In genomic region chrX:107750263-107750662, GRCh38 we compare ENCODE assay signal across 27 cellular contexts. TPM values are rescaled to one million over a fixed set of nuclear protein-coding genes. Genes with fewer than 3 reads are reported as not detected.
A peak's percentile ranks its signal among the peaks of the same experiment; 100 is the strongest.
DNase-seq lines count a peak whose midpoint lies in the region; ATAC-seq, FAIRE-seq and TF ChIP-seq lines count a peak whose summit lies in the region.
"Had no signal": no experiment of that assay in that cellular context is flagged by ENCODE, and none has a peak within 500 bp of the region (broad histone marks: within the 10 kb centered on the region; RNA-seq: fewer than 3 reads in every experiment).

No MANE protein-coding gene starts in this region.

- no peak overlapping the region for H3K27ac Mint-ChIP-seq in natural killer cell treated with Interleukin-12 subunit alpha and Interleukin-12 subunit beta and Interleukin-15 and Interleukin-18, amount 100 ng/mL, for 72 hours
- H3K27ac Mint-ChIP-seq in natural killer cell: no peak overlapping the region
- H3K27ac Mint-ChIP-seq in nephron: peak overlapping the region; percentile 59 to 72 (median 60)
- H3K27ac Mint-ChIP-seq: CD4-positive, CD25-positive, alpha-beta regulatory T cell had no signal

- peaks cover 0 to 9% (median 2%) of the 10 kb centered on the region in 4 experiments; a peak in 4 of 7 replicates for H3K4me1 ChIP-seq in H1 (replicated peaks in 1 of 4; ENCODE audit: control insufficient read depth in 3 of 4, insufficient read depth in 4 of 4, low read length in 3 of 4)
- peaks cover 17% of the 10 kb centered on the region for H3K4me1 ChIP-seq in foreskin keratinocyte
- H3K4me1 ChIP-seq: BLaER1 had no signal

- H3K18ac ChIP-seq in H1 (ENCODE audit: extremely low read depth, low read length): no peak overlapping the region; the same call in 1 of the 2 replicates

- H2BK20ac ChIP-seq in H1 (ENCODE audit: low read length): no peak overlapping the region

- FAIRE-seq in H1 (lab: Jason Lieb, UNC): peak; percentile 74
- FAIRE-seq: GM12891, H54 had no signal

- DNase-seq in natural killer cell treated with Interleukin-12 subunit alpha and Interleukin-12 subunit beta and Interleukin-15 and Interleukin-18, amount 100 ng/mL, for 72 hours (ENCODE audit: low spot score): peak; percentile 40
- DNase-seq in natural killer cell (no peak), H1 (ENCODE audit: low read depth in 1 of 2, low spot score in 2 of 2) (no peak), foreskin keratinocyte (no peak), MV-4-11 (lab: John Stamatoyannopoulos, UW) (no peak), DMS 273 (lab: John Stamatoyannopoulos, UW; ENCODE audit: unreplicated experiment) (no peak)
- no peak for DNase-seq in activated naive CD4-positive, alpha-beta T cell (lab: John Stamatoyannopoulos, UW)
- DNase-seq: CD4-positive, CD25-positive, alpha-beta regulatory T cell; COR-L47; GF-D8; NCI-H1092; NCI-H1417 treated with DMSO at 0.1 percent for 48 hours; NCI-H1694 treated with DMSO at 0.1 percent for 48 hours; NCI-H2081; NCI-H2227 treated with DMSO at 0.1 percent for 48 hours; NCI-H526 treated with DMSO at 0.1 percent for 48 hours; SIG-M5 had no signal

- H3K27me3 ChIP-seq in H1 (replicated peaks in 1 of 4; ENCODE audit: control insufficient read depth in 3 of 4, extremely low read depth in 1 of 4, insufficient read depth in 3 of 4, low read length in 3 of 4) (no peaks in the 10 kb centered on the region; a peak in 1 of 7 replicates), foreskin keratinocyte (no peaks in the 10 kb centered on the region)

- no peak overlapping the region for H3K9ac ChIP-seq in H1 (replicated peaks in 1 of 4; ENCODE audit: extremely low read depth in 1 of 4, low read depth in 3 of 4, low read length in 3 of 4)
- H3K9ac ChIP-seq: BLaER1 had no signal

- H2AFZ ChIP-seq in H1 (ENCODE audit: low read length): no peak overlapping the region

- H3K4me1 Mint-ChIP-seq in natural killer cell treated with Interleukin-12 subunit alpha and Interleukin-12 subunit beta and Interleukin-15 and Interleukin-18, amount 100 ng/mL, for 72 hours (ENCODE audit: low read depth in 2 of 2): no peaks in the 10 kb centered on the region
- H3K4me1 Mint-ChIP-seq in natural killer cell: peaks cover 0 to 8% of the 10 kb centered on the region in 2 donors
- peaks cover 61% of the 10 kb centered on the region for H3K4me1 Mint-ChIP-seq in nephron

- H4K5ac ChIP-seq in H1 (ENCODE audit: insufficient read length, low read depth, low read length): no peak overlapping the region

- H3K14ac ChIP-seq in H1 (ENCODE audit: insufficient read length): no peak overlapping the region

- 29% methylated on average over 4 of the region's 6 CpGs; no CpG with 5 or more reads in 1 of the 2 experiments for WGBS in H1 (ENCODE audit: extremely low coverage in 1 of 2, insufficient coverage in 1 of 2, insufficient read length in 1 of 2, insufficient replicate concordance in 2 of 2, low coverage in 1 of 2, low lambda C conversion rate in 2 of 2, missing lambda C conversion rate in 1 of 2), 2 experiments

- no peaks in the 10 kb centered on the region for H3K36me3 Mint-ChIP-seq in natural killer cell treated with Interleukin-12 subunit alpha and Interleukin-12 subunit beta and Interleukin-15 and Interleukin-18, amount 100 ng/mL, for 72 hours
- no peaks in the 10 kb centered on the region for H3K36me3 Mint-ChIP-seq in natural killer cell
- no peaks in the 10 kb centered on the region for H3K36me3 Mint-ChIP-seq in nephron (ENCODE audit: low read depth)
- H3K36me3 Mint-ChIP-seq: CD4-positive, CD25-positive, alpha-beta regulatory T cell had no signal

- H3K23me2 ChIP-seq in H1 (ENCODE audit: low read depth, low read length): no peaks in the 10 kb centered on the region

- no peak overlapping the region for H3K4ac ChIP-seq in H1 (replicated peaks; ENCODE audit: insufficient read length, low read depth, low read length)

- H3K79me1 ChIP-seq in H1 (ENCODE audit: low read depth, low read length): no peaks in the 10 kb centered on the region

- peak in 1 of 2 donors; percentile 20 for ATAC-seq in natural killer cell treated with Interleukin-12 subunit alpha and Interleukin-12 subunit beta and Interleukin-15 and Interleukin-18, amount 100 ng/mL, for 72 hours
- ATAC-seq in natural killer cell (no peak), foreskin keratinocyte (no peak)
- ATAC-seq: Panc1 had no signal

- 0 out of 2 replicates have a peak overlapping the region, but pooled peaks have one; percentile 39 for H2BK12ac ChIP-seq in H1 (ENCODE audit: low read depth, low read length)

- H3K4me3 Mint-ChIP-seq in natural killer cell treated with Interleukin-12 subunit alpha and Interleukin-12 subunit beta and Interleukin-15 and Interleukin-18, amount 100 ng/mL, for 72 hours: no peak overlapping the region
- H3K4me3 Mint-ChIP-seq in natural killer cell: no peak overlapping the region
- no peak overlapping the region for H3K4me3 Mint-ChIP-seq in nephron

- H3K27me3 Mint-ChIP-seq in natural killer cell treated with Interleukin-12 subunit alpha and Interleukin-12 subunit beta and Interleukin-15 and Interleukin-18, amount 100 ng/mL, for 72 hours: no peaks in the 10 kb centered on the region
- H3K27me3 Mint-ChIP-seq in natural killer cell (ENCODE audit: low read depth in 2 of 2): no peaks in the 10 kb centered on the region
- no peaks in the 10 kb centered on the region for H3K27me3 Mint-ChIP-seq in nephron (ENCODE audit: low read depth)
- H3K27me3 Mint-ChIP-seq: CD4-positive, CD25-positive, alpha-beta regulatory T cell had no signal

- H3K56ac ChIP-seq in H1 (replicated peaks; ENCODE audit: insufficient read length, low read depth, low read length): no peak overlapping the region

- no peak overlapping the region for H4K8ac ChIP-seq in H1 (ENCODE audit: extremely low read depth, insufficient read depth, low read length)

- POLR2A ChIA-PET in H1 (lab: Charles Lee; ENCODE audit: partially characterized antibody): interaction anchor here (0.6 to 1.6 kb wide), 5 partner anchors 17 to 33 kb away, joined by 3 to 4 read pairs (median 4); partner anchors contain the start of gene TSC22D3

- H2AK5ac ChIP-seq in H1 (ENCODE audit: low read depth, low read length): no peak overlapping the region

- H4K91ac ChIP-seq in H1 (replicated peaks; ENCODE audit: insufficient read length, low read length): no peak overlapping the region

- CTCF ChIA-PET in H1 (lab: Charles Lee; ENCODE audit: partially characterized antibody): interaction anchor here (0.6 to 4.2 kb wide), 10 partner anchors 10 to 96 kb away, joined by 3 to 21 read pairs (median 6); partner anchors contain the start of genes NCBP2L and TSC22D3

- no peak overlapping the region for H3K27ac ChIP-seq in H1 (ENCODE audit: low read depth, low read length)
- H3K27ac ChIP-seq in foreskin keratinocyte: no peak overlapping the region
- H3K27ac ChIP-seq: BLaER1, SK-N-MC had no signal

- no peak overlapping the region for H3K23ac ChIP-seq in H1 (ENCODE audit: insufficient read length)

- no peak for TF ChIP-seq POLR2A in H1 (IDR thresholded peaks at IDR 0.05; ENCODE audit: control extremely low read depth in 1 of 2, low read depth in 2 of 2, low read length in 2 of 2)

- intact Hi-C loops in natural killer cell (cut with micrococcal nuclease): no loop called here

- no peaks in the 10 kb centered on the region for H3K36me3 ChIP-seq in H1 (ENCODE audit: control insufficient read depth in 2 of 4, insufficient read depth in 4 of 4, low read length in 3 of 4)
- H3K36me3 ChIP-seq: BLaER1 had no signal

- H3K4me2 ChIP-seq in H1 (ENCODE audit: insufficient read depth in 1 of 2, low read depth in 2 of 2, low read length in 2 of 2): peak overlapping the region; percentile 1 to 28; a peak in 1 of 4 replicates
- H3K4me2 ChIP-seq: BLaER1 had no signal

- H2BK15ac ChIP-seq in H1 (ENCODE audit: low read length): no peak overlapping the region

- H3K9me3 Mint-ChIP-seq in natural killer cell treated with Interleukin-12 subunit alpha and Interleukin-12 subunit beta and Interleukin-15 and Interleukin-18, amount 100 ng/mL, for 72 hours: no peaks in the 10 kb centered on the region
- no peaks in the 10 kb centered on the region for H3K9me3 Mint-ChIP-seq in natural killer cell
- no peaks in the 10 kb centered on the region for H3K9me3 Mint-ChIP-seq in nephron

- no peak for TF ChIP-seq EP300 in H1 (IDR thresholded peaks at IDR 0.05; ENCODE audit: borderline replicate concordance in 1 of 2, low read depth in 2 of 2, low read length in 2 of 2)

- no peaks in the 10 kb centered on the region for H4K20me1 ChIP-seq in H1 (replicated peaks in 1 of 2; ENCODE audit: control insufficient read depth in 1 of 2, insufficient read depth in 2 of 2, low read length in 2 of 2)

- H2BK120ac ChIP-seq in H1 (replicated peaks; ENCODE audit: low read depth, low read length): no peak overlapping the region

- no peak for TF ChIP-seq RAD21 in H1 (IDR thresholded peaks at IDR 0.05 in 1 of 2, conservative IDR thresholded peaks at IDR 0.05 in 1 of 2; ENCODE audit: low read depth in 2 of 2, low read length in 2 of 2)

- no peaks in the 10 kb centered on the region for H3K9me3 ChIP-seq in H1 (ENCODE audit: insufficient read depth in 2 of 2, low read depth in 1 of 2, low read length in 1 of 2)
- H3K9me3 ChIP-seq: BLaER1 had no signal

- H3K79me2 ChIP-seq in H1 (ENCODE audit: control insufficient read depth in 1 of 2, insufficient read depth in 2 of 2, low read length in 2 of 2): no peaks in the 10 kb centered on the region

- TF ChIP-seq CTCF in natural killer cell (IDR thresholded peaks at IDR 0.05): no peak
- no peak for TF ChIP-seq CTCF in H1 (IDR thresholded peaks at IDR 0.05; ENCODE audit: control extremely low read depth in 1 of 3, insufficient read depth in 1 of 3, low read depth in 1 of 3, low read length in 3 of 3)
- TF ChIP-seq CTCF in nephron (IDR thresholded peaks at IDR 0.05; ENCODE audit: unreplicated experiment in 3 of 3): no peak
- TF ChIP-seq CTCF in foreskin keratinocyte (conservative IDR thresholded peaks at IDR 0.05): no peak

- H3K4me3 ChIP-seq in H1 (ENCODE audit: extremely low read depth in 1 of 4, insufficient read depth in 2 of 4, low read depth in 3 of 4, low read length in 4 of 4): no peak overlapping the region
- H3K4me3 ChIP-seq: BLaER1, SK-N-MC had no signal

- 0 out of 2 replicates have a peak overlapping the region, but pooled peaks have one; percentile 24 for H2BK5ac ChIP-seq in H1 (ENCODE audit: low read depth, low read length)

RNA-seq across cellular contexts. Expression of gene TSC22D3, which starts 25.3 kb away (rescaled TPM):
- 10 to 100 TPM in 1 of 2 donors, 1 to 10 TPM in 1; 8.6 to 20.3 TPM for total RNA-seq in natural killer cell treated with Interleukin-12 subunit alpha and Interleukin-12 subunit beta and Interleukin-15 and Interleukin-18, amount 100 ng/mL, for 72 hours
- total RNA-seq in natural killer cell (1,000 to 10,000 TPM in 2 of 3 donors, 100 to 1,000 TPM in 1; 895 to 1,800 (median 1,053) TPM), foreskin keratinocyte (27.0 and 40.8 TPM in 2 replicates)
- total RNA-seq in H1 (2021; fragmentation: NEBNext Ultra II Directional; extraction: Animal tissue kit (Norgen Biotek cat#: 25700)): 7.6 TPM in 2 replicates
- polyA plus RNA-seq in H1 (2011; rRNA removed) (12.9 and 19.1 TPM in 2 replicates), foreskin keratinocyte (23.5 and 38.4 TPM in 2 replicates)
- 24.8 TPM for polyA plus RNA-seq in H1 (2011; cell fraction: cytosol; rRNA removed)
- polyA plus RNA-seq in H1 (2011; cell fraction: nucleus; rRNA removed): 38.1 TPM
- 7.3 to 10.6 TPM (median 8.5 TPM) in 4 replicates for polyA plus RNA-seq in H1 (2012, experiment 1 of 2)
- 4.2 TPM for polyA plus RNA-seq in H1 (2012, experiment 2 of 2)
- polyA plus RNA-seq in H1 (2013, experiment 1 of 2): 7.2 TPM
- 7.5 TPM for polyA plus RNA-seq in H1 (2013, experiment 2 of 2)
- polyA minus RNA-seq in H1 (2011; rRNA and poly(A)+ RNA removed): 8.6 and 11.4 TPM in 2 replicates
- polyA minus RNA-seq in H1 (2011; cell fraction: cytosol; rRNA and poly(A)+ RNA removed): 11.3 TPM
- polyA minus RNA-seq in H1 (2011; cell fraction: nucleus; rRNA and poly(A)+ RNA removed): 26.9 TPM

RNA-seq across cellular contexts. Expression of gene NCBP2L, which starts 27.3 kb away (rescaled TPM):
- total RNA-seq in natural killer cell treated with Interleukin-12 subunit alpha and Interleukin-12 subunit beta and Interleukin-15 and Interleukin-18, amount 100 ng/mL, for 72 hours: not detected
- under 1 TPM in 1 of 3 donors, not detected in 2; 0.18 TPM for total RNA-seq in natural killer cell
- not detected in 2 replicates for total RNA-seq in H1 (2021; fragmentation: NEBNext Ultra II Directional; extraction: Animal tissue kit (Norgen Biotek cat#: 25700))
- polyA plus RNA-seq in H1 (2011; rRNA removed): not detected in 2 replicates
- polyA plus RNA-seq in H1 (2011; cell fraction: cytosol; rRNA removed): not detected
- polyA plus RNA-seq in H1 (2011; cell fraction: nucleus; rRNA removed): not detected
- polyA plus RNA-seq in H1 (2012, experiment 1 of 2): not detected in 4 replicates
- not detected for polyA plus RNA-seq in H1 (2012, experiment 2 of 2)
- polyA plus RNA-seq in H1 (2013, experiment 1 of 2): not detected
- not detected for polyA plus RNA-seq in H1 (2013, experiment 2 of 2)
- polyA minus RNA-seq in H1 (2011; rRNA and poly(A)+ RNA removed): not detected in 2 replicates
- not detected for polyA minus RNA-seq in H1 (2011; cell fraction: cytosol; rRNA and poly(A)+ RNA removed)
- polyA minus RNA-seq in H1 (2011; cell fraction: nucleus; rRNA and poly(A)+ RNA removed): not detected
- not detected in 2 replicates for total RNA-seq in foreskin keratinocyte
- not detected in 2 replicates for polyA plus RNA-seq in foreskin keratinocyte
- total RNA-seq: A172; CD4-positive, CD25-positive, alpha-beta regulatory T cell; HT-29; NCI-H460; OCI-LY7 had no signal
- polyA plus RNA-seq: CD4-positive, CD25-positive, alpha-beta regulatory T cell had no signal

Comparison
In these comparisons a context has a peak if more than half of its experiments do, and no peak if none do; other contexts are left out.
1. RNA of gene TSC22D3, which starts 25.3 kb away (total RNA-seq): 895 to 1,800 TPM in natural killer cell; 27.0 to 40.8 TPM in foreskin keratinocyte, 8.6 to 20.3 TPM in natural killer cell treated with Interleukin-12 subunit alpha and Interleukin-12 subunit beta and Interleukin-15 and Interleukin-18, amount 100 ng/mL, for 72 hours and 7.6 TPM in H1; every median in the first group is over 10 times any median in the second.
2. H3K27ac Mint-ChIP-seq: peak in nephron (3 of 3); none in natural killer cell treated with Interleukin-12 subunit alpha and Interleukin-12 subunit beta and Interleukin-15 and Interleukin-18, amount 100 ng/mL, for 72 hours (0 of 2) and natural killer cell (0 of 2).